In the genomic region with DNA sequence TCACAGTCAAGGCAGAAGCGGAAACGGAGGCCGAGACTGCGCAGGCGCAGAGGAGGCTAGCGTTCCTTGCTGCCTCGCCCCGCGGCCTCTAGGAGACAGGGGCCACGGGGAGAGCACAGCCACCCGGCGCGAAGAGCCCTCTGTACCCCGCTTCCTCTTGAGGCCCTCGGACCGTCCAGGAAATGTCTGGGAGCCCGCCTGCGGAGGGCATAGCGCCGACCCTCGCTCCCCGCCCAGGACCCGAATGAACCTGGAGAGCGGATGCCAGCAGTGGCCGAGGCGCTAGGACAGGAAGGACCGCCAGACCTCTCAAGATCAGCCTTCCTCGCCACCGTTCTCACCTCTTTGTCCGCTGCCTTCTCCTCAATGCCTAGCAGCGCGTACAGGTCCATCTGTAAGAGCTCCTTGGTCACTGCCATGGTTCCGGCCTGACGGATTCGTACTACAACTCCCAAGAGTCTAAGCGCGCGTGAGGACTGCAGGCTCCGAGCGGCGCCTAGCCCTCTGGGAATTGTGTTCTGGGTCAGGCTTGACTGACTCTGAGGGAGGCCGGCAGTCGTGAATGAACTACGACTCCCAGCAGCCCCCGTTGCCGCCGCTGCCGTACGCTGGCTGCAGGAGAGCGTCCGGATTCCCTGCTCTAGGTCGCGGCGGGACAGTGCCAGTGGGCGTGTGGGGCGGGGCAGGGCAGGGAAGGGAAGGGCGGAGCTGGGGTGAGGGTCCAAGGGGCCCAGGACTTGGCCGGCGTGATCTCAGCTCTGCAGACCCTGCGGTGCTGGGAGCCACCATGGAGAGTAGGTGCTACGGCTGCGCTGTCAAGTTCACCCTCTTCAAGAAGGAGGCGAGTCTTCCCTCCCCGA, we compare ENCODE assay signal across 1 cellular context.
TF ChIP-seq lines count a peak whose summit lies in the region.

A gene with protein sequence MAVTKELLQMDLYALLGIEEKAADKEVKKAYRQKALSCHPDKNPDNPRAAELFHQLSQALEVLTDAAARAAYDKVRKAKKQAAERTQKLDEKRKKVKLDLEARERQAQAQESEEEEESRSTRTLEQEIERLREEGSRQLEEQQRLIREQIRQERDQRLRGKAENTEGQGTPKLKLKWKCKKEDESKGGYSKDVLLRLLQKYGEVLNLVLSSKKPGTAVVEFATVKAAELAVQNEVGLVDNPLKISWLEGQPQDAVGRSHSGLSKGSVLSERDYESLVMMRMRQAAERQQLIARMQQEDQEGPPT (minus strand): TSS at position 446 of the 860 bp plus-strand sequence. CDS start 27 bp downstream, at position 419.
A gene with protein sequence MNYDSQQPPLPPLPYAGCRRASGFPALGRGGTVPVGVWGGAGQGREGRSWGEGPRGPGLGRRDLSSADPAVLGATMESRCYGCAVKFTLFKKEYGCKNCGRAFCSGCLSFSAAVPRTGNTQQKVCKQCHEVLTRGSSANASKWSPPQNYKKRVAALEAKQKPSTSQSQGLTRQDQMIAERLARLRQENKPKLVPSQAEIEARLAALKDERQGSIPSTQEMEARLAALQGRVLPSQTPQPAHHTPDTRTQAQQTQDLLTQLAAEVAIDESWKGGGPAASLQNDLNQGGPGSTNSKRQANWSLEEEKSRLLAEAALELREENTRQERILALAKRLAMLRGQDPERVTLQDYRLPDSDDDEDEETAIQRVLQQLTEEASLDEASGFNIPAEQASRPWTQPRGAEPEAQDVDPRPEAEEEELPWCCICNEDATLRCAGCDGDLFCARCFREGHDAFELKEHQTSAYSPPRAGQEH (plus strand): TSS at position 62 of the 860 bp plus-strand sequence. CDS start 501 bp downstream, at position 563.

TF ChIP-seq in HepG2, 621 proteins besides CTCF, POLR2A, EP300 and RAD21 (continued from another document):
- TF ChIP-seq, protein P1, sequence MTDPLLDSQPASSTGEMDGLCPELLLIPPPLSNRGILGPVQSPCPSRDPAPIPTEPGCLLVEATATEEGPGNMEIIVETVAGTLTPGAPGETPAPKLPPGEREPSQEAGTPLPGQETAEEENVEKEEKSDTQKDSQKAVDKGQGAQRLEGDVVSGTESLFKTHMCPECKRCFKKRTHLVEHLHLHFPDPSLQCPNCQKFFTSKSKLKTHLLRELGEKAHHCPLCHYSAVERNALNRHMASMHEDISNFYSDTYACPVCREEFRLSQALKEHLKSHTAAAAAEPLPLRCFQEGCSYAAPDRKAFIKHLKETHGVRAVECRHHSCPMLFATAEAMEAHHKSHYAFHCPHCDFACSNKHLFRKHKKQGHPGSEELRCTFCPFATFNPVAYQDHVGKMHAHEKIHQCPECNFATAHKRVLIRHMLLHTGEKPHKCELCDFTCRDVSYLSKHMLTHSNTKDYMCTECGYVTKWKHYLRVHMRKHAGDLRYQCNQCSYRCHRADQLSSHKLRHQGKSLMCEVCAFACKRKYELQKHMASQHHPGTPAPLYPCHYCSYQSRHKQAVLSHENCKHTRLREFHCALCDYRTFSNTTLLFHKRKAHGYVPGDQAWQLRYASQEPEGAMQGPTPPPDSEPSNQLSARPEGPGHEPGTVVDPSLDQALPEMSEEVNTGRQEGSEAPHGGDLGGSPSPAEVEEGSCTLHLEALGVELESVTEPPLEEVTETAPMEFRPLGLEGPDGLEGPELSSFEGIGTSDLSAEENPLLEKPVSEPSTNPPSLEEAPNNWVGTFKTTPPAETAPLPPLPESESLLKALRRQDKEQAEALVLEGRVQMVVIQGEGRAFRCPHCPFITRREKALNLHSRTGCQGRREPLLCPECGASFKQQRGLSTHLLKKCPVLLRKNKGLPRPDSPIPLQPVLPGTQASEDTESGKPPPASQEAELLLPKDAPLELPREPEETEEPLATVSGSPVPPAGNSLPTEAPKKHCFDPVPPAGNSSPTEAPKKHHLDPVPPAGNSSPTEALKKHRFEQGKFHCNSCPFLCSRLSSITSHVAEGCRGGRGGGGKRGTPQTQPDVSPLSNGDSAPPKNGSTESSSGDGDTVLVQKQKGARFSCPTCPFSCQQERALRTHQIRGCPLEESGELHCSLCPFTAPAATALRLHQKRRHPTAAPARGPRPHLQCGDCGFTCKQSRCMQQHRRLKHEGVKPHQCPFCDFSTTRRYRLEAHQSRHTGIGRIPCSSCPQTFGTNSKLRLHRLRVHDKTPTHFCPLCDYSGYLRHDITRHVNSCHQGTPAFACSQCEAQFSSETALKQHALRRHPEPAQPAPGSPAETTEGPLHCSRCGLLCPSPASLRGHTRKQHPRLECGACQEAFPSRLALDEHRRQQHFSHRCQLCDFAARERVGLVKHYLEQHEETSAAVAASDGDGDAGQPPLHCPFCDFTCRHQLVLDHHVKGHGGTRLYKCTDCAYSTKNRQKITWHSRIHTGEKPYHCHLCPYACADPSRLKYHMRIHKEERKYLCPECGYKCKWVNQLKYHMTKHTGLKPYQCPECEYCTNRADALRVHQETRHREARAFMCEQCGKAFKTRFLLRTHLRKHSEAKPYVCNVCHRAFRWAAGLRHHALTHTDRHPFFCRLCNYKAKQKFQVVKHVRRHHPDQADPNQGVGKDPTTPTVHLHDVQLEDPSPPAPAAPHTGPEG (CRISPR knock-in tag; IDR thresholded peaks at IDR 0.05): no peak
- TF ChIP-seq, protein P2, sequence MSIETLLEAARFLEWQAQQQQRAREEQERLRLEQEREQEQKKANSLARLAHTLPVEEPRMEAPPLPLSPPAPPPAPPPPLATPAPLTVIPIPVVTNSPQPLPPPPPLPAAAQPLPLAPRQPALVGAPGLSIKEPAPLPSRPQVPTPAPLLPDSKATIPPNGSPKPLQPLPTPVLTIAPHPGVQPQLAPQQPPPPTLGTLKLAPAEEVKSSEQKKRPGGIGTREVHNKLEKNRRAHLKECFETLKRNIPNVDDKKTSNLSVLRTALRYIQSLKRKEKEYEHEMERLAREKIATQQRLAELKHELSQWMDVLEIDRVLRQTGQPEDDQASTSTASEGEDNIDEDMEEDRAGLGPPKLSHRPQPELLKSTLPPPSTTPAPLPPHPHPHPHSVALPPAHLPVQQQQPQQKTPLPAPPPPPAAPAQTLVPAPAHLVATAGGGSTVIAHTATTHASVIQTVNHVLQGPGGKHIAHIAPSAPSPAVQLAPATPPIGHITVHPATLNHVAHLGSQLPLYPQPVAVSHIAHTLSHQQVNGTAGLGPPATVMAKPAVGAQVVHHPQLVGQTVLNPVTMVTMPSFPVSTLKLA (IDR thresholded peaks at IDR 0.05): 0 out of 2 replicates have a peak, but pooled peaks have one; percentile 2
- no peak for TF ChIP-seq TBL1XR1 (IDR thresholded peaks at IDR 0.05; ENCODE audit: borderline replicate concordance, low read length, partially characterized antibody)
- TF ChIP-seq ZFP62 (CRISPR knock-in tag; IDR thresholded peaks at IDR 0.05): no peak
- no peak for TF ChIP-seq NFE2L2 (IDR thresholded peaks at IDR 0.05; ENCODE audit: low read length)
- TF ChIP-seq, protein P3, sequence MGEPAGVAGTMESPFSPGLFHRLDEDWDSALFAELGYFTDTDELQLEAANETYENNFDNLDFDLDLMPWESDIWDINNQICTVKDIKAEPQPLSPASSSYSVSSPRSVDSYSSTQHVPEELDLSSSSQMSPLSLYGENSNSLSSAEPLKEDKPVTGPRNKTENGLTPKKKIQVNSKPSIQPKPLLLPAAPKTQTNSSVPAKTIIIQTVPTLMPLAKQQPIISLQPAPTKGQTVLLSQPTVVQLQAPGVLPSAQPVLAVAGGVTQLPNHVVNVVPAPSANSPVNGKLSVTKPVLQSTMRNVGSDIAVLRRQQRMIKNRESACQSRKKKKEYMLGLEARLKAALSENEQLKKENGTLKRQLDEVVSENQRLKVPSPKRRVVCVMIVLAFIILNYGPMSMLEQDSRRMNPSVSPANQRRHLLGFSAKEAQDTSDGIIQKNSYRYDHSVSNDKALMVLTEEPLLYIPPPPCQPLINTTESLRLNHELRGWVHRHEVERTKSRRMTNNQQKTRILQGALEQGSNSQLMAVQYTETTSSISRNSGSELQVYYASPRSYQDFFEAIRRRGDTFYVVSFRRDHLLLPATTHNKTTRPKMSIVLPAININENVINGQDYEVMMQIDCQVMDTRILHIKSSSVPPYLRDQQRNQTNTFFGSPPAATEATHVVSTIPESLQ (CRISPR knock-in tag; conservative IDR thresholded peaks at IDR 0.05): peak; percentile 69; the same call in 1 of the 2 replicates
- TF ChIP-seq MED8 (CRISPR knock-in tag; IDR thresholded peaks at IDR 0.05; ENCODE audit: insufficient replicate concordance): peak; percentile 33
- TF ChIP-seq, protein P4, sequence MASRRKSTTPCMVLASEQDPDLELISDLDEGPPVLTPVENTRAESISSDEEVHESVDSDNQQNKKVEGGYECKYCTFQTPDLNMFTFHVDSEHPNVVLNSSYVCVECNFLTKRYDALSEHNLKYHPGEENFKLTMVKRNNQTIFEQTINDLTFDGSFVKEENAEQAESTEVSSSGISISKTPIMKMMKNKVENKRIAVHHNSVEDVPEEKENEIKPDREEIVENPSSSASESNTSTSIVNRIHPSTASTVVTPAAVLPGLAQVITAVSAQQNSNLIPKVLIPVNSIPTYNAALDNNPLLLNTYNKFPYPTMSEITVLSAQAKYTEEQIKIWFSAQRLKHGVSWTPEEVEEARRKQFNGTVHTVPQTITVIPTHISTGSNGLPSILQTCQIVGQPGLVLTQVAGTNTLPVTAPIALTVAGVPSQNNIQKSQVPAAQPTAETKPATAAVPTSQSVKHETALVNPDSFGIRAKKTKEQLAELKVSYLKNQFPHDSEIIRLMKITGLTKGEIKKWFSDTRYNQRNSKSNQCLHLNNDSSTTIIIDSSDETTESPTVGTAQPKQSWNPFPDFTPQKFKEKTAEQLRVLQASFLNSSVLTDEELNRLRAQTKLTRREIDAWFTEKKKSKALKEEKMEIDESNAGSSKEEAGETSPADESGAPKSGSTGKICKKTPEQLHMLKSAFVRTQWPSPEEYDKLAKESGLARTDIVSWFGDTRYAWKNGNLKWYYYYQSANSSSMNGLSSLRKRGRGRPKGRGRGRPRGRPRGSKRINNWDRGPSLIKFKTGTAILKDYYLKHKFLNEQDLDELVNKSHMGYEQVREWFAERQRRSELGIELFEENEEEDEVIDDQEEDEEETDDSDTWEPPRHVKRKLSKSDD (CRISPR knock-in tag; IDR thresholded peaks at IDR 0.05; ENCODE audit: low read depth): peak; percentile 60; the same call in 1 of the 2 replicates
- peak; percentile 56 for TF ChIP-seq HDAC2 (CRISPR knock-in tag; IDR thresholded peaks at IDR 0.05)
- TF ChIP-seq, protein P5, sequence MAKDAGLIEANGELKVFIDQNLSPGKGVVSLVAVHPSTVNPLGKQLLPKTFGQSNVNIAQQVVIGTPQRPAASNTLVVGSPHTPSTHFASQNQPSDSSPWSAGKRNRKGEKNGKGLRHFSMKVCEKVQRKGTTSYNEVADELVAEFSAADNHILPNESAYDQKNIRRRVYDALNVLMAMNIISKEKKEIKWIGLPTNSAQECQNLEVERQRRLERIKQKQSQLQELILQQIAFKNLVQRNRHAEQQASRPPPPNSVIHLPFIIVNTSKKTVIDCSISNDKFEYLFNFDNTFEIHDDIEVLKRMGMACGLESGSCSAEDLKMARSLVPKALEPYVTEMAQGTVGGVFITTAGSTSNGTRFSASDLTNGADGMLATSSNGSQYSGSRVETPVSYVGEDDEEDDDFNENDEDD (CRISPR knock-in tag; IDR thresholded peaks at IDR 0.05; ENCODE audit: borderline replicate concordance): peak; percentile 78; the same call in 1 of the 2 replicates
- no peak for TF ChIP-seq SP2 (CRISPR knock-in tag; IDR thresholded peaks at IDR 0.05)
- peak; percentile 47; the same call in 1 of the 2 replicates for TF ChIP-seq ZNF761 (CRISPR knock-in tag; conservative IDR thresholded peaks at IDR 0.05)
